Comparison of ENCODE assay signal across 1 cellular context in the genomic region with DNA sequence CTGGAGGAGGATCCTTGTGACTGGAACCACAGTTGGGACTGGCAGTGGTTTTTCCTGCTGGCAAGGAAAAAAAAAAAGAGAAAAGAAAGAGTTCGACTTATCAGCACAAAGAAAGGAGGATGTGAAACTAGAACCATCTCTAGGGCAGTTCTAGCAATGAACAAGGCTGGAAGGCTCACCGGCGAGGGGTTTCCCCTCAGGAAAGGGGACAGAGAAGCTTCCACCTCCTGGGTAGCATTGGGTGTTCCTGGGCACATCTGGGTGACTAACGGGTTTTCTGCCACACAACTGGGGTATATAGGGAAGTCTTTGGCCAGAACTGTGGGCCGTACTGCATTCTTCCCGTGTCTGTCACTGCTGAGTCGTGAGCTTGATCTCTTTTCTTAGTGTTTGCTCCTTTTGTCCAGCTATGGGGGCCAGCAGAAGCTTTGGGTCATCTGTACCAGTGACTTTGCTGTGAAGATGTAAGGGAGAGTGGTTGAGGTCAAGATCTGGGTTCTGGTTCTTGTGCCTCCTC.
TF ChIP-seq lines count a peak whose summit lies in the region.

No MANE protein-coding gene starts in this region.

TF ChIP-seq in GM12878, 131 proteins besides CTCF, POLR2A, EP300 and RAD21 (continued from another document):
- TF ChIP-seq, protein P1, sequence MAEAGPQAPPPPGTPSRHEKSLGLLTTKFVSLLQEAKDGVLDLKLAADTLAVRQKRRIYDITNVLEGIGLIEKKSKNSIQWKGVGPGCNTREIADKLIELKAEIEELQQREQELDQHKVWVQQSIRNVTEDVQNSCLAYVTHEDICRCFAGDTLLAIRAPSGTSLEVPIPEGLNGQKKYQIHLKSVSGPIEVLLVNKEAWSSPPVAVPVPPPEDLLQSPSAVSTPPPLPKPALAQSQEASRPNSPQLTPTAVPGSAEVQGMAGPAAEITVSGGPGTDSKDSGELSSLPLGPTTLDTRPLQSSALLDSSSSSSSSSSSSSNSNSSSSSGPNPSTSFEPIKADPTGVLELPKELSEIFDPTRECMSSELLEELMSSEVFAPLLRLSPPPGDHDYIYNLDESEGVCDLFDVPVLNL (IDR thresholded peaks at IDR 0.05; ENCODE audit: low read depth, low read length), result no peak
- TF ChIP-seq RUNX3 (IDR thresholded peaks at IDR 0.05; ENCODE audit: low read length) (peak; percentile 90), ETV6 (conservative IDR thresholded peaks at IDR 0.05 in 1 of 2, IDR thresholded peaks at IDR 0.05 in 1 of 2; ENCODE audit: borderline replicate concordance in 1 of 2, low read depth in 1 of 2) (peak in 1 of 2 experiments; percentile 91; a peak in 2 of 4 replicates), WRNIP1 (IDR thresholded peaks at IDR 0.05; ENCODE audit: borderline replicate concordance, low read depth, low read length) (no peak), PAX5 (IDR thresholded peaks at IDR 0.05; ENCODE audit: borderline replicate concordance, low read depth, low read length) (no peak; the same call in 1 of the 2 replicates), GATAD2B (conservative IDR thresholded peaks at IDR 0.05; ENCODE audit: low read depth) (no peak; the same call in 1 of the 2 replicates), NBN (IDR thresholded peaks at IDR 0.05) (no peak), CEBPB (IDR thresholded peaks at IDR 0.05; ENCODE audit: borderline replicate concordance in 1 of 2, low read depth in 2 of 2, low read length in 2 of 2) (peak in 1 of 2 experiments; percentile 42; a peak in 1 of 4 replicates), HDAC2 (IDR thresholded peaks at IDR 0.05) (no peak), CBX5 (IDR thresholded peaks at IDR 0.05; ENCODE audit: low read depth) (0 out of 2 replicates have a peak, but pooled peaks have one; percentile 25)
- TF ChIP-seq, protein P2, sequence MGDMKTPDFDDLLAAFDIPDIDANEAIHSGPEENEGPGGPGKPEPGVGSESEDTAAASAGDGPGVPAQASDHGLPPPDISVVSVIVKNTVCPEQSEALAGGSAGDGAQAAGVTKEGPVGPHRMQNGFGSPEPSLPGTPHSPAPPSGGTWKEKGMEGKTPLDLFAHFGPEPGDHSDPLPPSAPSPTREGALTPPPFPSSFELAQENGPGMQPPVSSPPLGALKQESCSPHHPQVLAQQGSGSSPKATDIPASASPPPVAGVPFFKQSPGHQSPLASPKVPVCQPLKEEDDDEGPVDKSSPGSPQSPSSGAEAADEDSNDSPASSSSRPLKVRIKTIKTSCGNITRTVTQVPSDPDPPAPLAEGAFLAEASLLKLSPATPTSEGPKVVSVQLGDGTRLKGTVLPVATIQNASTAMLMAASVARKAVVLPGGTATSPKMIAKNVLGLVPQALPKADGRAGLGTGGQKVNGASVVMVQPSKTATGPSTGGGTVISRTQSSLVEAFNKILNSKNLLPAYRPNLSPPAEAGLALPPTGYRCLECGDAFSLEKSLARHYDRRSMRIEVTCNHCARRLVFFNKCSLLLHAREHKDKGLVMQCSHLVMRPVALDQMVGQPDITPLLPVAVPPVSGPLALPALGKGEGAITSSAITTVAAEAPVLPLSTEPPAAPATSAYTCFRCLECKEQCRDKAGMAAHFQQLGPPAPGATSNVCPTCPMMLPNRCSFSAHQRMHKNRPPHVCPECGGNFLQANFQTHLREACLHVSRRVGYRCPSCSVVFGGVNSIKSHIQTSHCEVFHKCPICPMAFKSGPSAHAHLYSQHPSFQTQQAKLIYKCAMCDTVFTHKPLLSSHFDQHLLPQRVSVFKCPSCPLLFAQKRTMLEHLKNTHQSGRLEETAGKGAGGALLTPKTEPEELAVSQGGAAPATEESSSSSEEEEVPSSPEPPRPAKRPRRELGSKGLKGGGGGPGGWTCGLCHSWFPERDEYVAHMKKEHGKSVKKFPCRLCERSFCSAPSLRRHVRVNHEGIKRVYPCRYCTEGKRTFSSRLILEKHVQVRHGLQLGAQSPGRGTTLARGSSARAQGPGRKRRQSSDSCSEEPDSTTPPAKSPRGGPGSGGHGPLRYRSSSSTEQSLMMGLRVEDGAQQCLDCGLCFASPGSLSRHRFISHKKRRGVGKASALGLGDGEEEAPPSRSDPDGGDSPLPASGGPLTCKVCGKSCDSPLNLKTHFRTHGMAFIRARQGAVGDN (IDR thresholded peaks at IDR 0.05), result no peak
- TF ChIP-seq, protein P3, sequence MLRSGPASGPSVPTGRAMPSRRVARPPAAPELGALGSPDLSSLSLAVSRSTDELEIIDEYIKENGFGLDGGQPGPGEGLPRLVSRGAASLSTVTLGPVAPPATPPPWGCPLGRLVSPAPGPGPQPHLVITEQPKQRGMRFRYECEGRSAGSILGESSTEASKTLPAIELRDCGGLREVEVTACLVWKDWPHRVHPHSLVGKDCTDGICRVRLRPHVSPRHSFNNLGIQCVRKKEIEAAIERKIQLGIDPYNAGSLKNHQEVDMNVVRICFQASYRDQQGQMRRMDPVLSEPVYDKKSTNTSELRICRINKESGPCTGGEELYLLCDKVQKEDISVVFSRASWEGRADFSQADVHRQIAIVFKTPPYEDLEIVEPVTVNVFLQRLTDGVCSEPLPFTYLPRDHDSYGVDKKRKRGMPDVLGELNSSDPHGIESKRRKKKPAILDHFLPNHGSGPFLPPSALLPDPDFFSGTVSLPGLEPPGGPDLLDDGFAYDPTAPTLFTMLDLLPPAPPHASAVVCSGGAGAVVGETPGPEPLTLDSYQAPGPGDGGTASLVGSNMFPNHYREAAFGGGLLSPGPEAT (IDR thresholded peaks at IDR 0.05; ENCODE audit: low read depth), result peak; percentile 94
- TF ChIP-seq, protein P4, sequence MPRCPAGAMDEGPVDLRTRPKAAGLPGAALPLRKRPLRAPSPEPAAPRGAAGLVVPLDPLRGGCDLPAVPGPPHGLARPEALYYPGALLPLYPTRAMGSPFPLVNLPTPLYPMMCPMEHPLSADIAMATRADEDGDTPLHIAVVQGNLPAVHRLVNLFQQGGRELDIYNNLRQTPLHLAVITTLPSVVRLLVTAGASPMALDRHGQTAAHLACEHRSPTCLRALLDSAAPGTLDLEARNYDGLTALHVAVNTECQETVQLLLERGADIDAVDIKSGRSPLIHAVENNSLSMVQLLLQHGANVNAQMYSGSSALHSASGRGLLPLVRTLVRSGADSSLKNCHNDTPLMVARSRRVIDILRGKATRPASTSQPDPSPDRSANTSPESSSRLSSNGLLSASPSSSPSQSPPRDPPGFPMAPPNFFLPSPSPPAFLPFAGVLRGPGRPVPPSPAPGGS (IDR thresholded peaks at IDR 0.05; ENCODE audit: borderline replicate concordance, insufficient read depth, low read depth, low read length, poor library complexity, severe bottlenecking), result peak; percentile 82
- TF ChIP-seq, protein P5, sequence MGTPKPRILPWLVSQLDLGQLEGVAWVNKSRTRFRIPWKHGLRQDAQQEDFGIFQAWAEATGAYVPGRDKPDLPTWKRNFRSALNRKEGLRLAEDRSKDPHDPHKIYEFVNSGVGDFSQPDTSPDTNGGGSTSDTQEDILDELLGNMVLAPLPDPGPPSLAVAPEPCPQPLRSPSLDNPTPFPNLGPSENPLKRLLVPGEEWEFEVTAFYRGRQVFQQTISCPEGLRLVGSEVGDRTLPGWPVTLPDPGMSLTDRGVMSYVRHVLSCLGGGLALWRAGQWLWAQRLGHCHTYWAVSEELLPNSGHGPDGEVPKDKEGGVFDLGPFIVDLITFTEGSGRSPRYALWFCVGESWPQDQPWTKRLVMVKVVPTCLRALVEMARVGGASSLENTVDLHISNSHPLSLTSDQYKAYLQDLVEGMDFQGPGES (IDR thresholded peaks at IDR 0.05), result no peak
